ENCODE assay signal across 16 cellular contexts in the genomic region with DNA sequence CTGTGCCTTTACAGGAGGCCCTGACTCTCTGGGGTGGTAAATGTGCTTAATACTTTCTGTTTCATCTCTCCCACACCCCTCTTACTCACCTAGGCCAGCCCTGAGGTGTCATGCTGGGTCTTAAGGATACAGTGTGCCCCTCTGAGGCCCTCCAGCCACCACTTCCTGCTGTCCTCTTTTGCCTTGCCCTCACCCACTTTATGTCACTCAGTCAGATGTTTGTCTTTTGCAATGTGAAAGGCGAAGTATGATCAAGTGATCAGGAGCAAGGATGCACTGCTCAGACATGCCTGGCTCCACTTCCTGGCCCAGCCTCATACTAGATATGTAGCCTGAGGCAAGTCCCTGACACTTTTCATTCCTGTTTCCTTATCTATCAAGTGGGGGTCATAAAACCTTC.
DNase-seq lines count a peak whose midpoint lies in the region; ATAC-seq, FAIRE-seq and TF ChIP-seq lines count a peak whose summit lies in the region.
"Had no signal": no experiment of that assay in that cellular context is flagged by ENCODE, and none has a peak within 500 bp of the region (broad histone marks: within the 10 kb centered on the region; RNA-seq: fewer than 3 reads in every experiment).

No MANE protein-coding gene starts in this region.

- no peak for FAIRE-seq in GM12891 (lab: Jason Lieb, UNC)
- FAIRE-seq in GM12878 (lab: Jason Lieb, UNC): no peak
- FAIRE-seq: GM19239 had no signal

- H3K36me3 ChIP-seq in GM23248 (ENCODE audit: low read depth) (no peaks in the 10 kb centered on the region), GM12878 (ENCODE audit: control insufficient read depth in 2 of 2, insufficient read depth in 2 of 2, low read length in 1 of 2) (no peaks in the 10 kb centered on the region), prostate gland (no peaks in the 10 kb centered on the region), psoas muscle (ENCODE audit: insufficient read depth in 1 of 2, low read depth in 1 of 2) (no peaks in the 10 kb centered on the region)
- H3K36me3 ChIP-seq: Peyer's patch had no signal

- intact Hi-C loops in GM12878 (cut with micrococcal nuclease; ENCODE audit: unreplicated experiment) (no loop called here), prostate gland (cut with DNase I) (no loop called here), psoas muscle (cut with DNase I) (no loop called here)

- no peaks in the 10 kb centered on the region for H3K79me2 ChIP-seq in GM23248 (ENCODE audit: insufficient read depth)
- H3K79me2 ChIP-seq in GM12878 (ENCODE audit: control insufficient read depth, insufficient read depth, low read length): no peaks in the 10 kb centered on the region

- in situ Hi-C loops in GM23248 (cut with MboI): loop anchor here (25.0 kb wide), 1 partner anchor 691 kb away; no protein-coding TSS in a partner anchor
- in situ Hi-C loops in GM12878 (cut with MboI): no loop called here

- POLR2A ChIA-PET in GM12878 (lab: Charles Lee): no interaction called here

- no peak overlapping the region for H3K27ac Mint-ChIP-seq in T-helper 17 cell
- H3K27ac Mint-ChIP-seq: activated CD4-positive, alpha-beta memory T cell treated with anti-CD3 and anti-CD28 coated beads for 36 hours; activated naive CD4-positive, alpha-beta T cell treated with anti-CD3 and anti-CD28 coated beads, Interleukin-2, amount 50 U/mL, for 24 hours; CD4-positive, alpha-beta T cell; nephron progenitor cell had no signal

- H3K4me3 Mint-ChIP-seq in T-helper 17 cell: no peak overlapping the region
- H3K4me3 Mint-ChIP-seq: activated CD4-positive, alpha-beta memory T cell treated with anti-CD3 and anti-CD28 coated beads for 36 hours; activated naive CD4-positive, alpha-beta T cell treated with anti-CD3 and anti-CD28 coated beads, Interleukin-2, amount 50 U/mL, for 24 hours; CD4-positive, alpha-beta T cell; nephron progenitor cell had no signal

- no peak for TF ChIP-seq EP300 in GM12878 (IDR thresholded peaks at IDR 0.05; ENCODE audit: borderline replicate concordance in 1 of 2, control insufficient read depth in 1 of 2, low read depth in 2 of 2, low read length in 2 of 2)

- DNase-seq in GM12891 (ENCODE audit: insufficient read length, low spot score) (peak; percentile 41), GM23248 (peak; percentile 10), GM12878 (ENCODE audit: low read depth, low spot score) (no peak), prostate gland (ENCODE audit: low spot score) (peak; percentile 48), T-helper 17 cell (no peak), psoas muscle (no peak)
- DNase-seq: activated CD4-positive, alpha-beta memory T cell treated with anti-CD3 and anti-CD28 coated beads for 36 hours; CD4-positive, alpha-beta T cell; cerebellar nuclear complex; NCI-H1048; NCI-H345; nephron progenitor cell; Peyer's patch had no signal

- H3K36me3 Mint-ChIP-seq in T-helper 17 cell (ENCODE audit: low read depth): peaks cover 2% of the 10 kb centered on the region
- H3K36me3 Mint-ChIP-seq: activated CD4-positive, alpha-beta memory T cell treated with anti-CD3 and anti-CD28 coated beads for 36 hours; activated naive CD4-positive, alpha-beta T cell treated with anti-CD3 and anti-CD28 coated beads, Interleukin-2, amount 50 U/mL, for 24 hours had no signal

- peaks cover 6% of the 10 kb centered on the region; the same call in 1 of the 2 replicates for H3K4me1 ChIP-seq in GM23248 (ENCODE audit: insufficient read depth)
- peaks cover 16% of the 10 kb centered on the region for H3K4me1 ChIP-seq in GM12878 (ENCODE audit: control insufficient read depth, insufficient read depth, low read length)
- H3K4me1 ChIP-seq in prostate gland (replicated peaks): no peaks in the 10 kb centered on the region
- H3K4me1 ChIP-seq in psoas muscle: no peaks in the 10 kb centered on the region
- H3K4me1 ChIP-seq: Peyer's patch had no signal

- ATAC-seq in GM12878: peak; percentile 41
- ATAC-seq in T-helper 17 cell: no peak
- ATAC-seq in psoas muscle: no peak
- ATAC-seq in GM18861 (IDR thresholded peaks at IDR 0.05; ENCODE audit: unreplicated experiment): no peak

- peaks cover 16% of the 10 kb centered on the region for H3K27me3 Mint-ChIP-seq in T-helper 17 cell
- H3K27me3 Mint-ChIP-seq: activated CD4-positive, alpha-beta memory T cell treated with anti-CD3 and anti-CD28 coated beads for 36 hours; CD4-positive, alpha-beta T cell had no signal

- no peaks in the 10 kb centered on the region for H3K9me3 ChIP-seq in GM23248 (ENCODE audit: low read depth)
- H3K9me3 ChIP-seq in GM12878 (replicated peaks; ENCODE audit: control insufficient read depth, insufficient read depth, low read length): no peaks in the 10 kb centered on the region; the same call in 2 of the 3 replicates
- no peaks in the 10 kb centered on the region for H3K9me3 ChIP-seq in prostate gland
- H3K9me3 ChIP-seq in T-helper 17 cell (ENCODE audit: control insufficient read depth, low read length, poor library complexity, severe bottlenecking): no peaks in the 10 kb centered on the region
- no peaks in the 10 kb centered on the region for H3K9me3 ChIP-seq in psoas muscle
- H3K9me3 ChIP-seq: Peyer's patch had no signal

- TF ChIP-seq RAD21 in GM12878 (IDR thresholded peaks at IDR 0.05; ENCODE audit: insufficient read depth, low read depth, low read length): no peak

- CTCF ChIA-PET in GM12878 (lab: Yijun Ruan, JAX): no interaction called here

- H3F3A ChIP-seq in GM23248 (ENCODE audit: insufficient read depth): peaks cover 14% of the 10 kb centered on the region; the same call in 1 of the 2 replicates

- WGBS in GM23248 (ENCODE audit: low coverage in 1 of 2, low lambda C conversion rate in 2 of 2, missing lambda C conversion rate in 2 of 2), 2 experiments: 79 to 82% methylated on average over 1 of the region's 1 CpG
- 80% methylated on average over 1 of the region's 1 CpG for WGBS in GM12878 (ENCODE audit: insufficient coverage, insufficient replicate concordance, low lambda C conversion rate, missing lambda C conversion rate)
- 71% methylated on average over 1 of the region's 1 CpG for WGBS in prostate gland
- WGBS in psoas muscle, 3 donors: 95 to 100% (median 96%) methylated on average over 1 of the region's 1 CpG

- SMC1A ChIA-PET in GM12878 (lab: Charles Lee; ENCODE audit: uncharacterized antibody, unreplicated experiment): no interaction called here

- H3K27me3 ChIP-seq in GM23248 (replicated peaks; ENCODE audit: insufficient read depth): no peaks in the 10 kb centered on the region
- H3K27me3 ChIP-seq in GM12878 (replicated peaks in 1 of 2; ENCODE audit: control insufficient read depth in 2 of 2, insufficient read depth in 2 of 2, low read length in 1 of 2): no peaks in the 10 kb centered on the region
- H3K27me3 ChIP-seq in prostate gland (replicated peaks; ENCODE audit: insufficient read depth): no peaks in the 10 kb centered on the region
- H3K27me3 ChIP-seq in psoas muscle (ENCODE audit: insufficient read depth in 3 of 3, low read length in 2 of 3): no peaks in the 10 kb centered on the region
- H3K27me3 ChIP-seq: Peyer's patch had no signal

- H3K27ac ChIP-seq in GM23248 (no peak overlapping the region), GM12878 (ENCODE audit: control insufficient read depth, insufficient read depth) (no peak overlapping the region), prostate gland (peak overlapping the region; percentile 12 to 47), psoas muscle (no peak overlapping the region)
- H3K27ac ChIP-seq: Peyer's patch had no signal

- TF ChIP-seq POLR2A in GM12891 (IDR thresholded peaks at IDR 0.05; ENCODE audit: low read depth, low read length) (no peak), GM12878 (IDR thresholded peaks at IDR 0.05; ENCODE audit: low read depth, low read length) (no peak), prostate gland (IDR thresholded peaks at IDR 0.05) (no peak)

- no TSS peak for BruUV-seq in GM12878 (replicated peaks; lab: Mats Ljungman, UMichigan)

- no peak overlapping the region for H3K9ac ChIP-seq in GM23248
- no peak overlapping the region for H3K9ac ChIP-seq in GM12878 (ENCODE audit: control insufficient read depth, insufficient read depth, low read length)

- no peaks in the 10 kb centered on the region for H3K9me2 ChIP-seq in GM23248 (ENCODE audit: insufficient read depth)

- no peak overlapping the region for H2AFZ ChIP-seq in GM23248
- H2AFZ ChIP-seq in GM12878 (ENCODE audit: control insufficient read depth, low read depth, low read length): peak overlapping the region; percentile 11

- H3K4me3 ChIP-seq in GM23248 (no peak overlapping the region), GM12878 (no peak overlapping the region), prostate gland (no peak overlapping the region), psoas muscle (no peak overlapping the region)
- H3K4me3 ChIP-seq: Peyer's patch had no signal

- H4K20me1 ChIP-seq in GM23248 (ENCODE audit: insufficient read depth): no peaks in the 10 kb centered on the region
- no peaks in the 10 kb centered on the region for H4K20me1 ChIP-seq in GM12878 (ENCODE audit: control insufficient read depth, insufficient read depth)

- RAD21 ChIA-PET in GM12878 (lab: Charles Lee; ENCODE audit: unreplicated experiment): no interaction called here

- H3K4me2 ChIP-seq in GM23248 (ENCODE audit: unreplicated experiment) (no peak overlapping the region), GM12878 (ENCODE audit: control insufficient read depth, insufficient read depth) (no peak overlapping the region)

- H3K4me1 Mint-ChIP-seq in T-helper 17 cell: no peaks in the 10 kb centered on the region
- H3K4me1 Mint-ChIP-seq: activated naive CD4-positive, alpha-beta T cell treated with anti-CD3 and anti-CD28 coated beads, Interleukin-2, amount 50 U/mL, for 24 hours had no signal

- TF ChIP-seq CTCF in GM12878 (IDR thresholded peaks at IDR 0.05 in 2 of 3, conservative IDR thresholded peaks at IDR 0.05 in 1 of 3; ENCODE audit: control insufficient read depth in 2 of 3, extremely low read depth in 1 of 3, insufficient read depth in 1 of 3, low read depth in 3 of 3, low read length in 3 of 3) (no peak), prostate gland (IDR thresholded peaks at IDR 0.05) (no peak), psoas muscle (IDR thresholded peaks at IDR 0.05) (no peak)

TF ChIP-seq in GM12891, 5 proteins besides CTCF, POLR2A, EP300 and RAD21:
- TF ChIP-seq TAF1 (IDR thresholded peaks at IDR 0.05; ENCODE audit: low read depth, low read length): no peak
- TF ChIP-seq POU2F2 (IDR thresholded peaks at IDR 0.05; ENCODE audit: low read depth, low read length): no peak
- no peak for TF ChIP-seq PAX5 (IDR thresholded peaks at IDR 0.05; ENCODE audit: insufficient read depth, low read length, severe bottlenecking)
- TF ChIP-seq POLR2AphosphoS5 (IDR thresholded peaks at IDR 0.05; ENCODE audit: low read depth, low read length): no peak
- TF ChIP-seq SPI1 (IDR thresholded peaks at IDR 0.05; ENCODE audit: low read depth, low read length): no peak

TF ChIP-seq in GM12878, 131 proteins besides CTCF, POLR2A, EP300 and RAD21 (continues in another document):
- TF ChIP-seq SREBF2 (IDR thresholded peaks at IDR 0.05; ENCODE audit: low read length): no peak
- TF ChIP-seq RB1 (IDR thresholded peaks at IDR 0.05; ENCODE audit: borderline replicate concordance): no peak
- no peak for TF ChIP-seq EZH2 (IDR thresholded peaks at IDR 0.05; ENCODE audit: borderline replicate concordance, control insufficient read depth, low read depth, low read length)
- TF ChIP-seq BMI1 (IDR thresholded peaks at IDR 0.05; ENCODE audit: borderline replicate concordance): no peak

Comparison
In these comparisons a context has a peak if more than half of its experiments do, and no peak if none do; other contexts are left out.
1. DNase-seq: peak in GM12891 (single experiment), GM23248 (single experiment) and prostate gland (single experiment); none in GM12878 (single experiment), T-helper 17 cell (0 of 3) and psoas muscle (0 of 2).
2. H3K27ac ChIP-seq: peak in prostate gland (2 of 2); none in GM23248 (single experiment), GM12878 (single experiment) and psoas muscle (single experiment).